In genomic region chr1:77541162-77541545, GRCh38 we compare ENCODE assay signal across 10 cellular contexts.
DNase-seq lines count a peak whose midpoint lies in the region; ATAC-seq and TF ChIP-seq lines count a peak whose summit lies in the region.
"Had no signal": no experiment of that assay in that cellular context is flagged by ENCODE, and none has a peak within 500 bp of the region (broad histone marks: within the 10 kb centered on the region; RNA-seq: fewer than 3 reads in every experiment).

No MANE protein-coding gene starts in this region.

- H3K4me1 ChIP-seq in uterus = no peaks in the 10 kb centered on the region

- H3K27me3 ChIP-seq in uterus = no peaks in the 10 kb centered on the region
- H3K27me3 ChIP-seq: hepatocyte had no signal

- H3K4me3 ChIP-seq in uterus = no peak overlapping the region
- H3K4me3 ChIP-seq: hepatocyte had no signal

- no peak for TF ChIP-seq POLR2A in uterus (IDR thresholded peaks at IDR 0.05)

- H3K36me3 ChIP-seq in uterus = no peaks in the 10 kb centered on the region

- DNase-seq in islet precursor cell = peak; percentile 22
- no peak for DNase-seq in DMS53 (lab: John Stamatoyannopoulos, UW)
- DNase-seq in NCI-H524 treated with DMSO at 0.1 percent for 48 hours (lab: John Stamatoyannopoulos, UW) = no peak
- DNase-seq in activated T-cell treated with anti-CD3 and anti-CD28 coated beads, Interleukin-2, amount 50 U/mL, for 48 hours = no peak
- DNase-seq in uterus = no peak
- DNase-seq: NCI-H524 had no signal

- TF ChIP-seq CTCF in uterus (IDR thresholded peaks at IDR 0.05) = no peak

- no peak overlapping the region for H3K27ac ChIP-seq in uterus
- H3K27ac ChIP-seq: hepatocyte had no signal

- no peaks in the 10 kb centered on the region for H3K9me3 ChIP-seq in uterus

- intact Hi-C loops in uterus (cut with DNase I; ENCODE audit: low total_unique reads) = no loop called here

- ATAC-seq in GM18870 (IDR thresholded peaks at IDR 0.05; ENCODE audit: unreplicated experiment) (peak; percentile 43), GM21825 (IDR thresholded peaks at IDR 0.05; ENCODE audit: unreplicated experiment) (peak; percentile 50), HG03354 (IDR thresholded peaks at IDR 0.05; ENCODE audit: poor library complexity, severe bottlenecking, unreplicated experiment) (peak; percentile 52)
